ENCODE assay signal across 4 cellular contexts in genomic region chr11:12617632-12618031, GRCh38.
TF ChIP-seq lines count a peak whose summit lies in the region.

No MANE protein-coding gene starts in this region.

TF ChIP-seq in IMR-90, 13 proteins besides CTCF, POLR2A, EP300 and RAD21:
- TF ChIP-seq RCOR1 (IDR thresholded peaks at IDR 0.05; ENCODE audit: insufficient replicate concordance, low read length) (no peak), CHD1 (IDR thresholded peaks at IDR 0.05; ENCODE audit: low read depth, low read length) (no peak), RFX5 (IDR thresholded peaks at IDR 0.05; ENCODE audit: low read depth, low read length) (no peak), SMC3 (IDR thresholded peaks at IDR 0.05; ENCODE audit: low read depth, low read length) (no peak), FOS (IDR thresholded peaks at IDR 0.05; ENCODE audit: low read depth, low read length) (no peak), USF2 (IDR thresholded peaks at IDR 0.05; ENCODE audit: low read depth, low read length) (no peak), ELK1 (IDR thresholded peaks at IDR 0.05; ENCODE audit: borderline replicate concordance, low read depth, low read length) (no peak), MAZ (IDR thresholded peaks at IDR 0.05; ENCODE audit: borderline replicate concordance, low read depth, low read length) (no peak), MXI1 (IDR thresholded peaks at IDR 0.05; ENCODE audit: borderline replicate concordance, low read depth, low read length) (no peak), BHLHE40 (IDR thresholded peaks at IDR 0.05; ENCODE audit: low read depth, low read length) (no peak), CEBPB (IDR thresholded peaks at IDR 0.05; ENCODE audit: low read depth, low read length) (no peak), MAFK (IDR thresholded peaks at IDR 0.05; ENCODE audit: low read depth, low read length) (no peak), NFE2L2 (IDR thresholded peaks at IDR 0.05; ENCODE audit: low read depth, low read length) (no peak)

TF ChIP-seq in WTC11, 78 proteins besides CTCF, POLR2A, EP300 and RAD21:
- 0 out of 2 replicates have a peak, but pooled peaks have one; percentile 15 for TF ChIP-seq USF2 (CRISPR knock-in tag; IDR thresholded peaks at IDR 0.05)
- TF ChIP-seq CDX4 (CRISPR knock-in tag; IDR thresholded peaks at IDR 0.05; ENCODE audit: borderline replicate concordance) = no peak

TF ChIP-seq in K562, 482 proteins besides CTCF, POLR2A, EP300 and RAD21:
- TF ChIP-seq MED1 (CRISPR knock-in tag; IDR thresholded peaks at IDR 0.05; ENCODE audit: borderline replicate concordance) = no peak
- TF ChIP-seq ZKSCAN1 (IDR thresholded peaks at IDR 0.05; ENCODE audit: low read depth, low read length) = peak; percentile 76
- TF ChIP-seq TFE3 (CRISPR knock-in tag; IDR thresholded peaks at IDR 0.05) = peak; percentile 71

TF ChIP-seq in H1, 55 proteins besides CTCF, POLR2A, EP300 and RAD21:
- TF ChIP-seq EGR1 (IDR thresholded peaks at IDR 0.05; ENCODE audit: borderline replicate concordance, low read depth, low read length) (no peak), CBX8 (IDR thresholded peaks at IDR 0.05; ENCODE audit: borderline replicate concordance, low read depth, low read length) (no peak), CBX5 (IDR thresholded peaks at IDR 0.05; ENCODE audit: low read depth, low read length) (no peak), CEBPB (IDR thresholded peaks at IDR 0.05; ENCODE audit: low read depth, low read length) (no peak), POLR2AphosphoS5 (IDR thresholded peaks at IDR 0.05; ENCODE audit: low read depth, low read length) (no peak), SRF (IDR thresholded peaks at IDR 0.05; ENCODE audit: low read depth, low read length) (no peak), RBBP5 (IDR thresholded peaks at IDR 0.05; ENCODE audit: borderline replicate concordance, low read depth, low read length) (no peak), GABPA (IDR thresholded peaks at IDR 0.05; ENCODE audit: borderline replicate concordance, insufficient read depth, low read length) (no peak), KDM4A (IDR thresholded peaks at IDR 0.05; ENCODE audit: low read depth, low read length, severe bottlenecking) (no peak), TEAD4 (IDR thresholded peaks at IDR 0.05; ENCODE audit: low read depth, low read length) (no peak), SP2 (IDR thresholded peaks at IDR 0.05; ENCODE audit: low read length) (no peak), SP1 (IDR thresholded peaks at IDR 0.05; ENCODE audit: low read depth, low read length) (no peak)
TF ChIP-seq in H1: peak in this region for 0.
